ENCODE assay signal across 27 cellular contexts in genomic region chr10:82238291-82238690, GRCh38.
"Had no signal": no experiment of that assay in that cellular context is flagged by ENCODE, and none has a peak within 500 bp of the region (broad histone marks: within the 10 kb centered on the region; RNA-seq: fewer than 3 reads in every experiment).

No MANE protein-coding gene starts in this region.

- FAIRE-seq: urothelium cell line had no signal

- ATAC-seq: stimulated activated effector memory CD8-positive, alpha-beta T cell treated with anti-CD3 and anti-CD28 coated beads, Interleukin-12 subunit alpha, Interleukin-12 subunit beta, amount 100 ng/mL, for 72 hours; stimulated activated memory B cell treated with anti-CD40 and anti-IgM and Interleukin-4, amounts not matched to agents 10 μg/mL and 1 μg/mL and 100 μg/mL, for 72 hours; stimulated activated naive B cell treated with anti-CD40 and anti-IgM and Interleukin-4, amounts not matched to agents 10 μg/mL and 1 μg/mL and 100 μg/mL, for 72 hours; stimulated activated naive CD8-positive, alpha-beta T cell treated with anti-CD3 and anti-CD28 coated beads, Interleukin-15, amount 100 ng/mL, for 72 hours; stimulated activated naive CD8-positive, alpha-beta T cell treated with anti-CD3 and anti-CD28 coated beads, Interleukin-15, Interleukin-2, amounts not matched to agents 100 U/mL and 50 U/mL, for 24 hours; upper lobe of right lung had no signal

- H3K4me1 ChIP-seq: suprapubic skin, testis, thyroid gland, tibial artery, tibial nerve, upper lobe of right lung, uterus, vagina had no signal

- H3K9me3 ChIP-seq: suprapubic skin, testis, thoracic aorta, thyroid gland, tibial artery, transverse colon, upper lobe of left lung, upper lobe of right lung, uterus, vagina had no signal

- DNase-seq: stimulated activated CD4-positive, alpha-beta T cell treated with anti-CD3 and anti-CD28 coated beads, Interleukin-2, amount 100 ng/mL, for 48 hours; stimulated activated CD4-positive, alpha-beta T cell treated with anti-CD3 and anti-CD28 coated beads, Interleukin-4, amount 100 ng/mL, for 1 hour; stimulated activated CD4-positive, alpha-beta T cell treated with anti-CD3 and anti-CD28 coated beads, Interleukin-4, amount 100 ng/mL, for 24 hours; stimulated activated CD4-positive, alpha-beta T cell treated with anti-CD3 and anti-CD28 coated beads, Interleukin-4, amount 100 ng/mL, for 4 hours; stimulated activated CD8-positive, alpha-beta memory T cell treated with anti-CD3 and anti-CD28 coated beads, Interleukin-4, amount 100 ng/mL, for 48 hours; stimulated activated naive B cell treated with anti-CD40 and anti-IgM and Interleukin-4, amounts not matched to agents 10 μg/mL and 1 μg/mL and 100 μg/mL, for 72 hours; stimulated activated naive CD4-positive, alpha-beta T cell; stimulated activated naive CD4-positive, alpha-beta T cell treated with Interleukin-2 at 50 U/mL for 16 hours; stimulated activated naive CD8-positive, alpha-beta T cell treated with anti-CD3 and anti-CD28 coated beads, Interleukin-15, amount 100 ng/mL, for 72 hours; stimulated activated naive CD8-positive, alpha-beta T cell treated with anti-CD3 and anti-CD28 coated beads, Interleukin-15, Interleukin-2, amounts not matched to agents 100 U/mL and 50 U/mL, for 24 hours; stomach; substantia nigra; testis; thyroid gland; tibial artery; transverse colon; trophoblast cell; upper lobe of left lung; upper lobe of right lung; uterus had no signal

- H3K27ac ChIP-seq: stomach, suprapubic skin, testis, thoracic aorta, thyroid gland, tibial artery, tibial nerve, transverse colon, upper lobe of left lung, upper lobe of right lung, uterus, vagina had no signal

- H3K4me3 ChIP-seq: stomach, suprapubic skin, testis, thoracic aorta, thyroid gland, tibial artery, tibial nerve, transverse colon, upper lobe of left lung, upper lobe of right lung, uterus, vagina had no signal

- H3K27me3 ChIP-seq: stomach, suprapubic skin, testis, thyroid gland, tibial artery, tibial nerve, transverse colon, upper lobe of left lung, upper lobe of right lung, uterus, vagina had no signal

- H3K36me3 ChIP-seq: stomach, suprapubic skin, thoracic aorta, thyroid gland, tibial artery, tibial nerve, transverse colon, upper lobe of left lung, upper lobe of right lung, uterus, vagina had no signal
